16 cellular contexts compared by ENCODE assay signal in the genomic region with DNA sequence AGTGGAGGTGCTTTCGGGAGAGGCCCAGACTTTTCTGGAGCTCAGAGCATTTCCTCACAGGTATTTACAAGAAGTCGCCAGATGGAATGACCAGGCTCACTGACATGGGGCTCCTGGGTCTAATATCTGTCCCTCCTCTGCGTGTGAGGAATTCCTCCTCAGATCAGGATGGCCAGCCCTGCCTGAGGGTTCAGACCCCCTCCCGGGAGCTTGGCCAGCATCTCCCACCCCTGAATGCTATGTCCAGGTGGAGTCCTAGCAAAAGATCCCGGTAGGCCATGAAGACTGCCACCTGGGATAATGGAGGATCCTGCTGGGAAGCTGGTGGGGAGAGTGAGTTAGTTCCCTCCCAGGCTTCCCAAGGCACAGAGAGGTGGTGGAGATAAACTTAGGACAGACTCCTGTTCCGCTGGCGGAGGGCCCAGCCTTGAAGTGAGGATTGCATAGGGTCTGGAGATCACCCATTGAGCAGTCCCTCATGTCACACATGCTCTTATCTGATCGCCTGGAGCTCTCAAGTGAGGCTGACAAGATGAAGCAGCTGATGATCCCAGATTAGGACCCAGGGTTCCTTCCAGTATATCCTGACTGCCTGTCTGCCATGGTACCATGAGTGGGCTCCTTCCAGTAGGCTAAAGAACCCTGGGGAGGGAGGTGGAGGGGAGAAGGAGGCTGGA. TPM values are rescaled to one million over a fixed set of nuclear protein-coding genes. Genes with fewer than 3 reads are reported as not detected.
DNase-seq lines count a peak whose midpoint lies in the region; ATAC-seq, FAIRE-seq and TF ChIP-seq lines count a peak whose summit lies in the region.
"Had no signal": no experiment of that assay in that cellular context is flagged by ENCODE, and none has a peak within 500 bp of the region (broad histone marks: within the 10 kb centered on the region; RNA-seq: fewer than 3 reads in every experiment).

No MANE protein-coding gene starts in this region.

- no peak overlapping the region for H2AFZ ChIP-seq in K562 (ENCODE audit: low read depth, low read length)

- TF ChIP-seq POLR2A in K562 (conservative IDR thresholded peaks at IDR 0.05) (no peak), suprapubic skin (IDR thresholded peaks at IDR 0.05) (no peak)

- H3K4me3 ChIP-seq in K562 (no peak overlapping the region), right cardiac atrium (ENCODE audit: low read length) (no peak overlapping the region), suprapubic skin (no peak overlapping the region)
- H3K4me3 ChIP-seq: cardiac muscle cell, lung, ovary had no signal

- TF ChIP-seq CTCF in K562 (IDR thresholded peaks at IDR 0.05 in 2 of 3, conservative IDR thresholded peaks at IDR 0.05 in 1 of 3; ENCODE audit: insufficient read depth in 2 of 3, low read depth in 1 of 3, low read length in 3 of 3) = no peak
- TF ChIP-seq CTCF in suprapubic skin (IDR thresholded peaks at IDR 0.05) = no peak

- H3K4me1 ChIP-seq in K562 (replicated peaks in 1 of 2; ENCODE audit: control insufficient read depth in 2 of 2, insufficient read depth in 2 of 2, low read length in 2 of 2) = peaks cover 14 to 17% of the 10 kb centered on the region in 2 experiments; a peak in 4 of 5 replicates
- H3K4me1 ChIP-seq in right cardiac atrium (ENCODE audit: control insufficient read depth, insufficient read depth, low read length) = peaks cover 7% of the 10 kb centered on the region
- H3K4me1 ChIP-seq in suprapubic skin = peaks cover 75% of the 10 kb centered on the region

- ATAC-seq in K562 (no peak; the same call in 2 of the 3 replicates), right cardiac atrium (no peak)
- ATAC-seq: activated CD4-positive, alpha-beta T cell treated with anti-CD3 and anti-CD28 coated beads for 36 hours had no signal

- H3K9ac ChIP-seq in K562 (ENCODE audit: insufficient read depth in 1 of 2, low read depth in 2 of 2, low read length in 2 of 2) = no peak overlapping the region

- POLR2A ChIA-PET in K562 (lab: Yijun Ruan, JAX) = interaction anchor here (0.7 to 1.1 kb wide), 3 partner anchors 31 to 142 kb away, joined by 3 to 4 read pairs (median 3); no protein-coding TSS in a partner anchor

- BruUV-seq in K562 (replicated peaks; lab: Mats Ljungman, UMichigan) = no TSS peak

- CTCF ChIA-PET in K562 (lab: Yijun Ruan, JAX; ENCODE audit: low intra/inter-chr PET ratio) = no interaction called here

- in situ Hi-C loops in K562 (cut with MboI) = no loop called here

- peaks cover 3% of the 10 kb centered on the region for H3K9me1 ChIP-seq in K562 (ENCODE audit: control insufficient read depth, insufficient read depth, low read length)

- H3K79me2 ChIP-seq in K562 (ENCODE audit: control insufficient read depth, insufficient read depth, low read length) = no peaks in the 10 kb centered on the region; the same call in 2 of the 3 replicates

- TF ChIP-seq EP300 in K562 (IDR thresholded peaks at IDR 0.05; ENCODE audit: low read length) (no peak), suprapubic skin (IDR thresholded peaks at IDR 0.05) (no peak)

- H3K27ac ChIP-seq in K562 (ENCODE audit: extremely low read depth, low read depth, low read length) = no peak overlapping the region
- peak overlapping the region; percentile 33 for H3K27ac ChIP-seq in right cardiac atrium (ENCODE audit: low read length)
- H3K27ac ChIP-seq in suprapubic skin = peak overlapping the region; percentile 42
- H3K27ac ChIP-seq: cardiac muscle cell had no signal

- H3K4me2 ChIP-seq in K562 (ENCODE audit: insufficient read depth, low read length) = no peak overlapping the region

- H4K20me1 ChIP-seq in K562 (replicated peaks; ENCODE audit: control insufficient read depth, insufficient read depth, low read length) = peaks cover 22% of the 10 kb centered on the region; the same call in 1 of the 2 replicates

- 50% methylated on average over 7 of the region's 8 CpGs for WGBS in K562 (ENCODE audit: insufficient coverage, low coverage, missing lambda C conversion rate)
- WGBS in right cardiac atrium = 82% methylated on average over 8 of the region's 8 CpGs
- WGBS in suprapubic skin = 71% methylated on average over 8 of the region's 8 CpGs

- TF ChIP-seq RAD21 in K562 (CRISPR knock-in tag; conservative IDR thresholded peaks at IDR 0.05 in 1 of 2, IDR thresholded peaks at IDR 0.05 in 1 of 2) = no peak

- H3K36me3 ChIP-seq in K562 (ENCODE audit: control insufficient read depth, insufficient read depth, low read length) (0 out of 3 replicates have a peak, but pooled peaks cover 5% of the 10 kb centered on the region), suprapubic skin (no peaks in the 10 kb centered on the region)
- H3K36me3 ChIP-seq: cardiac muscle cell, ovary had no signal

- H3K9me3 ChIP-seq in K562 (replicated peaks; ENCODE audit: control insufficient read depth, insufficient read depth, low read depth, low read length) = no peaks in the 10 kb centered on the region
- H3K9me3 ChIP-seq in right cardiac atrium (ENCODE audit: control insufficient read depth, low read length) = no peaks in the 10 kb centered on the region
- no peaks in the 10 kb centered on the region for H3K9me3 ChIP-seq in suprapubic skin
- H3K9me3 ChIP-seq: Caco-2, ovary had no signal

- no peak for FAIRE-seq in K562 (lab: Jason Lieb, UNC)

- no peak for DNase-seq in K562 (ENCODE audit: extremely low read depth in 1 of 4, low spot score in 3 of 4)
- DNase-seq in right cardiac atrium = peak in 1 of 3 donors; percentile 39
- DNase-seq in suprapubic skin (ENCODE audit: low spot score in 2 of 2) = no peak
- DNase-seq in GM19240 (ENCODE audit: insufficient read length, low spot score) = no peak
- DNase-seq in dedifferentiated amniotic fluid mesenchymal stem cell (ENCODE audit: extremely low spot score) = no peak
- DNase-seq: activated CD4-positive, alpha-beta T cell treated with anti-CD3 and anti-CD28 coated beads for 36 hours; Caco-2; effector CD4-positive, alpha-beta T cell; NCI-H1417 treated with DMSO at 0.1 percent for 48 hours; NCI-H2171 treated with DMSO at 0.1 percent for 48 hours; NCI-H748 treated with DMSO at 0.1 percent for 48 hours; PC-3 had no signal

- H3K27me3 ChIP-seq in K562 (ENCODE audit: control insufficient read depth in 2 of 2, insufficient read depth in 2 of 2, low read length in 2 of 2) (no peaks in the 10 kb centered on the region), right cardiac atrium (ENCODE audit: control insufficient read depth, insufficient read depth) (no peaks in the 10 kb centered on the region), suprapubic skin (no peaks in the 10 kb centered on the region)
- H3K27me3 ChIP-seq: ovary had no signal

- intact Hi-C loops in K562 (cut with micrococcal nuclease) = loop anchor here (10.0 kb wide), 1 partner anchor 862 kb away; no protein-coding TSS in a partner anchor
- intact Hi-C loops in right cardiac atrium (cut with DNase I) = loop anchor here in 1 of 4 donors (5.0 kb wide), 1 partner anchor 34 kb away; no protein-coding TSS in a partner anchor

RNA-seq across cellular contexts. Expression of gene OAF, which starts 5.7 kb away (rescaled TPM):
- total RNA-seq in K562 (2011; cell fraction: chromatin; rRNA removed; ENCODE audit: low replicate concordance) = 6.8 and 14.7 TPM in 2 replicates
- total RNA-seq in K562 (2011; cell fraction: nucleolus; rRNA removed) = 12.0 and 19.3 TPM in 2 replicates
- total RNA-seq in K562 (2011; cell fraction: nucleoplasm; rRNA removed) = 12.0 and 15.3 TPM in 2 replicates
- total RNA-seq in K562 (2014; rRNA removed) = 13.8 and 19.8 TPM in 2 replicates
- 4.1 and 6.3 TPM in 2 replicates for total RNA-seq in K562 (2014; rRNA removed; fragmentation: Illumina TruSeq; extraction: Trizol)
- total RNA-seq in K562 (2015; rRNA removed; fragmentation: Illumina TruSeq; extraction: Trizol) = 7.5 and 8.3 TPM in 2 replicates
- total RNA-seq in K562 (2021) = 20.8 and 21.6 TPM in 2 replicates
- 5.7 and 9.5 TPM in 2 replicates for polyA plus RNA-seq in K562 (2011; rRNA removed)
- 11.5 and 20.7 TPM in 2 replicates for polyA plus RNA-seq in K562 (2011; cell fraction: cytosol; rRNA removed)
- polyA plus RNA-seq in K562 (2011; cell fraction: nucleus; rRNA removed) = 5.5 and 8.3 TPM in 2 replicates
- polyA plus RNA-seq in K562 (2012) = 8.4 and 16.9 TPM in 2 replicates
- 11.7 and 12.0 TPM in 2 replicates for polyA plus RNA-seq in K562 (2014; fragmentation: Illumina TruSeq; extraction: Trizol)
- 1 to 10 TPM; 1.1 to 1.4 TPM for polyA plus RNA-seq in K562 (2014; fragmentation: Nextera tagmentation; extraction: Ambion mirVana)
- polyA plus RNA-seq in K562 (2014; rRNA removed) = 14.5 and 17.3 TPM in 2 replicates
- polyA minus RNA-seq in K562 (2011; rRNA and poly(A)+ RNA removed) = 2.8 and 3.0 TPM in 2 replicates
- polyA minus RNA-seq in K562 (2011; cell fraction: cytosol; rRNA and poly(A)+ RNA removed) = 6.1 and 8.7 TPM in 2 replicates
- 3.4 and 4.4 TPM in 2 replicates for polyA minus RNA-seq in K562 (2011; cell fraction: nucleus; rRNA and poly(A)+ RNA removed)
- 10 to 100 TPM; 21.6 to 57.1 (median 44.9) TPM for total RNA-seq in right cardiac atrium
- polyA plus RNA-seq in right cardiac atrium = 25.3 TPM
- 10 to 100 TPM in 3 of 4 donors, 1 to 10 TPM in 1; 5.0 to 13.0 (median 10.8) TPM for total RNA-seq in suprapubic skin

RNA-seq across cellular contexts. Expression of gene POU2F3, which starts 23.4 kb away (rescaled TPM):
- not detected in 2 replicates for total RNA-seq in K562 (2011; cell fraction: chromatin; rRNA removed; ENCODE audit: low replicate concordance)
- not detected in 2 replicates for total RNA-seq in K562 (2011; cell fraction: nucleolus; rRNA removed)
- total RNA-seq in K562 (2011; cell fraction: nucleoplasm; rRNA removed) = not detected in 2 replicates
- not detected in 2 replicates for total RNA-seq in K562 (2014; rRNA removed)
- total RNA-seq in K562 (2014; rRNA removed; fragmentation: Illumina TruSeq; extraction: Trizol) = not detected in 2 replicates
- total RNA-seq in K562 (2015; rRNA removed; fragmentation: Illumina TruSeq; extraction: Trizol) = not detected in 2 replicates
- total RNA-seq in K562 (2021) = not detected in 2 replicates
- polyA plus RNA-seq in K562 (2011; rRNA removed) = not detected in 2 replicates
- polyA plus RNA-seq in K562 (2011; cell fraction: cytosol; rRNA removed) = not detected in 2 replicates
- polyA plus RNA-seq in K562 (2011; cell fraction: nucleus; rRNA removed) = not detected in 2 replicates
- not detected in 2 replicates for polyA plus RNA-seq in K562 (2012)
- not detected in 2 replicates for polyA plus RNA-seq in K562 (2014; fragmentation: Illumina TruSeq; extraction: Trizol)
- polyA plus RNA-seq in K562 (2014; fragmentation: Nextera tagmentation; extraction: Ambion mirVana) = not detected
- polyA plus RNA-seq in K562 (2014; rRNA removed) = not detected in 2 replicates
- polyA minus RNA-seq in K562 (2011; rRNA and poly(A)+ RNA removed) = not detected in 2 replicates
- not detected in 2 replicates for polyA minus RNA-seq in K562 (2011; cell fraction: cytosol; rRNA and poly(A)+ RNA removed)
- not detected in 2 replicates for polyA minus RNA-seq in K562 (2011; cell fraction: nucleus; rRNA and poly(A)+ RNA removed)
- under 1 TPM in 3 of 4 donors, not detected in 1; 0.17 to 0.31 (median 0.22) TPM for total RNA-seq in right cardiac atrium
- polyA plus RNA-seq in right cardiac atrium = 0.05 TPM
- 100 to 1,000 TPM in 2 of 4 donors, 10 to 100 TPM in 2; 58.2 to 219 (median 105) TPM for total RNA-seq in suprapubic skin
- total RNA-seq: activated CD4-positive, alpha-beta T cell treated with anti-CD3 and anti-CD28 coated beads for 36 hours; Caco-2; SK-MEL-5 had no signal

Comparison
In these comparisons a context has a peak if more than half of its experiments do, and no peak if none do; other contexts are left out.
1. RNA of gene POU2F3, which starts 23.4 kb away (total RNA-seq): 58.2 to 219 TPM in suprapubic skin; 0.17 to 0.31 TPM in right cardiac atrium and not detected in K562; every median in the first group is over 10 times any median in the second.